ENCODE assay signal across 10 cellular contexts in genomic region chr20:1844723-1845523, GRCh38. TPM values are rescaled to one million over a fixed set of nuclear protein-coding genes. Genes with fewer than 3 reads are reported as not detected.
A peak's percentile ranks its signal among the peaks of the same experiment; 100 is the strongest.
DNase-seq lines count a peak whose midpoint lies in the region; ATAC-seq and TF ChIP-seq lines count a peak whose summit lies in the region.
"Had no signal": no experiment of that assay in that cellular context is flagged by ENCODE, and none has a peak within 500 bp of the region (broad histone marks: within the 10 kb centered on the region; RNA-seq: fewer than 3 reads in every experiment).

No MANE protein-coding gene starts in this region.

- ATAC-seq in CD8-positive, alpha-beta T cell, result peak; percentile 49
- peak; percentile 96 for ATAC-seq in GM19438 (IDR thresholded peaks at IDR 0.05; ENCODE audit: low read depth, unreplicated experiment)
- ATAC-seq in HG03457 (IDR thresholded peaks at IDR 0.05; ENCODE audit: unreplicated experiment), result peak; percentile 75
- ATAC-seq in activated naive CD4-positive, alpha-beta T cell treated with anti-CD3 and anti-CD28 coated beads, Interleukin-2, amount 50 U/mL, for 72 hours, result peak; percentile 91
- ATAC-seq: HCT116 had no signal

- no peaks in the 10 kb centered on the region for H3K4me1 ChIP-seq in CD8-positive, alpha-beta T cell (ENCODE audit: insufficient read depth, low read length)

- no peak for TF ChIP-seq CTCF in CD8-positive, alpha-beta T cell (IDR thresholded peaks at IDR 0.05)

- CTCF ChIA-PET in CD8-positive, alpha-beta T cell (lab: Charles Lee), result interaction anchor here (0.5 kb wide), 1 partner anchor 86 kb away, joined by 3 read pairs; no protein-coding TSS in a partner anchor

- no peak overlapping the region for H3K27ac ChIP-seq in CD8-positive, alpha-beta T cell (ENCODE audit: low read depth, low read length)

- POLR2A ChIA-PET in CD8-positive, alpha-beta T cell (lab: Charles Lee), result no interaction called here

- no peak overlapping the region for H3K4me3 ChIP-seq in CD8-positive, alpha-beta T cell (ENCODE audit: low read depth, low read length)

- H3K27me3 ChIP-seq in CD8-positive, alpha-beta T cell (ENCODE audit: insufficient read depth, low read length), result no peaks in the 10 kb centered on the region

- DNase-seq in CD8-positive, alpha-beta T cell, result no peak
- peak in 1 of 2 donors; percentile 42 for DNase-seq in activated naive CD4-positive, alpha-beta T cell treated with anti-CD3 and anti-CD28 coated beads, Interleukin-2, amount 50 U/mL, for 72 hours (ENCODE audit: low spot score in 2 of 2)
- DNase-seq in midbrain (lab: John Stamatoyannopoulos, UW) (peak; percentile 55), COLO829 (ENCODE audit: low spot score) (no peak), NCI-H187 treated with DMSO at 0.1 percent for 48 hours (lab: John Stamatoyannopoulos, UW) (no peak), iPS-NIHi11 (ENCODE audit: low spot score) (no peak)

- peaks cover 7% of the 10 kb centered on the region for H3K27me3 Mint-ChIP-seq in CD8-positive, alpha-beta T cell (ENCODE audit: low read depth)

- H3K4me3 Mint-ChIP-seq in CD8-positive, alpha-beta T cell, result no peak overlapping the region
- H3K4me3 Mint-ChIP-seq: central memory CD8-positive, alpha-beta T cell had no signal

- no peaks in the 10 kb centered on the region for H3K9me3 ChIP-seq in CD8-positive, alpha-beta T cell (ENCODE audit: low read length)

- no peaks in the 10 kb centered on the region for H3K4me1 Mint-ChIP-seq in CD8-positive, alpha-beta T cell (ENCODE audit: low read depth)
- H3K4me1 Mint-ChIP-seq: central memory CD8-positive, alpha-beta T cell had no signal

- intact Hi-C loops in CD8-positive, alpha-beta T cell (cut with DNase I, micrococcal nuclease), result no loop called here

- H3K9me3 Mint-ChIP-seq in CD8-positive, alpha-beta T cell, result peaks cover 7% of the 10 kb centered on the region
- peaks cover 7 to 11% of the 10 kb centered on the region in 2 donors for H3K9me3 Mint-ChIP-seq in activated naive CD4-positive, alpha-beta T cell treated with anti-CD3 and anti-CD28 coated beads, Interleukin-2, amount 50 U/mL, for 72 hours

- no peaks in the 10 kb centered on the region for H3K36me3 ChIP-seq in CD8-positive, alpha-beta T cell (ENCODE audit: insufficient read depth, low read length)

- H3K36me3 Mint-ChIP-seq in CD8-positive, alpha-beta T cell, result no peaks in the 10 kb centered on the region
- H3K36me3 Mint-ChIP-seq in activated naive CD4-positive, alpha-beta T cell treated with anti-CD3 and anti-CD28 coated beads, Interleukin-2, amount 50 U/mL, for 72 hours, result peaks cover 0 to 4% of the 10 kb centered on the region in 2 donors

- H3K27ac Mint-ChIP-seq in CD8-positive, alpha-beta T cell, result no peak overlapping the region
- H3K27ac Mint-ChIP-seq in activated naive CD4-positive, alpha-beta T cell treated with anti-CD3 and anti-CD28 coated beads, Interleukin-2, amount 50 U/mL, for 72 hours, result no peak overlapping the region

RNA-seq across cellular contexts. Expression of gene SIRPA, which starts 50.3 kb away (rescaled TPM):
- total RNA-seq in CD8-positive, alpha-beta T cell, result not detected
- under 1 TPM in 1 of 2 donors, not detected in 1; 0.12 TPM for total RNA-seq in activated naive CD4-positive, alpha-beta T cell treated with anti-CD3 and anti-CD28 coated beads, Interleukin-2, amount 50 U/mL, for 72 hours
